12 cellular contexts compared by ENCODE assay signal in the genomic region with DNA sequence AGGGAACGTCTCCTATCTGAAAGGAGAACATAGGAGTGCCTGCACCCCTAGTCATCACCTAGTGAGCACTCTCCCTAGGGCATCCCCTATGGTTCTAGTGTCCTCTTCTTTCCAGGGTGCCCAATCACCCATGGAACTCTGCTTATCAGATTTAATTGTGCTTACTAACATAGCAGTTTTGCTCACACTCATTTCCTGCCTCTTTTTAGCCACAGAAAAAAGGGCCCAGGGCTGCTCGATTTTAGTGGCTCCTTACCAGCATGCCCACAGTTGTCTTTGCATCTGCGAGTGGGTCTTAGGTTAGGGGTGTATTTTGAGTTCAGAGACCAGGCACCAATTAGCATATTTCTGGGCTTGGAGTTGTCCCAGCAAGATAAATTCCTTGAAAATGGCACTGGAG.
DNase-seq lines count a peak whose midpoint lies in the region; ATAC-seq and TF ChIP-seq lines count a peak whose summit lies in the region.
"Had no signal": no experiment of that assay in that cellular context is flagged by ENCODE, and none has a peak within 500 bp of the region (broad histone marks: within the 10 kb centered on the region; RNA-seq: fewer than 3 reads in every experiment).

No MANE protein-coding gene starts in this region.

- intact Hi-C loops in CD14-positive monocyte (cut with micrococcal nuclease), result loop anchor here in 1 of 2 donors (10.0 kb wide), 1 partner anchor 50 kb away; no protein-coding TSS in a partner anchor
- intact Hi-C loops in left ventricle myocardium superior (cut with micrococcal nuclease), result no loop called here

- peak overlapping the region; percentile 66 to 98 (median 97) for H3K27ac Mint-ChIP-seq in CD14-positive monocyte
- H3K27ac Mint-ChIP-seq in central memory CD8-positive, alpha-beta T cell (ENCODE audit: low read depth), result peak overlapping the region; percentile 96

- H3K4me1 Mint-ChIP-seq in CD14-positive monocyte, result peaks cover 24% of the 10 kb centered on the region
- H3K4me1 Mint-ChIP-seq in central memory CD8-positive, alpha-beta T cell, result peaks cover 48% of the 10 kb centered on the region

- no peaks in the 10 kb centered on the region for H3K27me3 Mint-ChIP-seq in CD14-positive monocyte (ENCODE audit: low read depth in 3 of 3)
- H3K27me3 Mint-ChIP-seq in central memory CD8-positive, alpha-beta T cell, result no peaks in the 10 kb centered on the region

- peak overlapping the region; percentile 89 for H3K4me2 ChIP-seq in OCI-LY1 (ENCODE audit: low read length)

- H3K36me3 ChIP-seq in OCI-LY1 (ENCODE audit: insufficient read depth, low read length) (no peaks in the 10 kb centered on the region), WERI-Rb-1 (no peaks in the 10 kb centered on the region)
- H3K36me3 ChIP-seq: sigmoid colon, SJSA1 had no signal

- H3K4me1 ChIP-seq in OCI-LY1 (ENCODE audit: insufficient read depth, low read length, severe bottlenecking), result peaks cover 27% of the 10 kb centered on the region
- H3K4me1 ChIP-seq: sigmoid colon had no signal

- peaks cover 0 to 5% (median 0%) of the 10 kb centered on the region in 7 donors for H3K9me3 Mint-ChIP-seq in CD14-positive monocyte
- H3K9me3 Mint-ChIP-seq in central memory CD8-positive, alpha-beta T cell, result no peaks in the 10 kb centered on the region

- peak overlapping the region; percentile 23 for H3K27ac ChIP-seq in OCI-LY1 (ENCODE audit: low read depth, low read length, poor library complexity, severe bottlenecking)
- H3K27ac ChIP-seq in WERI-Rb-1, result no peak overlapping the region
- H3K27ac ChIP-seq: SJSA1 had no signal

- peaks cover 0 to 4% of the 10 kb centered on the region in 2 donors for H3K36me3 Mint-ChIP-seq in CD14-positive monocyte
- H3K36me3 Mint-ChIP-seq in central memory CD8-positive, alpha-beta T cell (ENCODE audit: insufficient read depth), result peaks cover 20% of the 10 kb centered on the region

- H3K9me2 ChIP-seq in OCI-LY1 (ENCODE audit: low read depth, low read length), result no peaks in the 10 kb centered on the region

- ATAC-seq in GM18909 (IDR thresholded peaks at IDR 0.05; ENCODE audit: poor library complexity, unreplicated experiment), result peak; percentile 4
- ATAC-seq in central memory CD8-positive, alpha-beta T cell (replicated peaks; ENCODE audit: extremely low read depth, poor library complexity, severe bottlenecking), result no peak
- no peak for ATAC-seq in left ventricle myocardium superior

- H3K9me3 ChIP-seq in OCI-LY1 (ENCODE audit: low read length) (no peaks in the 10 kb centered on the region), WERI-Rb-1 (ENCODE audit: severe bottlenecking) (peaks cover 37% of the 10 kb centered on the region)
- H3K9me3 ChIP-seq: sigmoid colon, SJSA1 had no signal

- no peak for TF ChIP-seq CTCF in CD14-positive monocyte (IDR thresholded peaks at IDR 0.05)
- TF ChIP-seq CTCF in OCI-LY1 (IDR thresholded peaks at IDR 0.05; ENCODE audit: low read length), result no peak
- TF ChIP-seq CTCF in WERI-Rb-1 (IDR thresholded peaks at IDR 0.05; ENCODE audit: low read depth, low read length), result no peak

- peak overlapping the region; percentile 74 for H3K4me3 ChIP-seq in OCI-LY1 (ENCODE audit: low read depth, low read length, poor library complexity, severe bottlenecking)
- no peak overlapping the region for H3K4me3 ChIP-seq in WERI-Rb-1 (ENCODE audit: low read depth, low read length)

- H3K79me2 ChIP-seq in OCI-LY1 (ENCODE audit: insufficient read depth, low read length), result no peaks in the 10 kb centered on the region

- H2AFZ ChIP-seq in OCI-LY1 (ENCODE audit: low read length), result no peak overlapping the region; the same call in 1 of the 2 replicates

- H3F3A ChIP-seq in OCI-LY1 (ENCODE audit: insufficient read depth, low read length), result no peaks in the 10 kb centered on the region

- no peak for DNase-seq in CD14-positive monocyte (ENCODE audit: low spot score)
- DNase-seq in central memory CD8-positive, alpha-beta T cell (ENCODE audit: low spot score in 2 of 2), result no peak
- no peak for DNase-seq in WERI-Rb-1
- DNase-seq in left ventricle myocardium superior, result no peak
- DNase-seq in NCI-H2081 treated with DMSO at 0.1 percent for 48 hours (lab: John Stamatoyannopoulos, UW), result no peak
- no peak for DNase-seq in NCI-H187 (lab: John Stamatoyannopoulos, UW)
- DNase-seq: dermis blood vessel endothelial cell, mammary epithelial cell, sigmoid colon had no signal

- peak overlapping the region; percentile 33; the same call in 1 of the 2 replicates for H3K9ac ChIP-seq in OCI-LY1 (ENCODE audit: low read length)

- no peaks in the 10 kb centered on the region for H4K20me1 ChIP-seq in OCI-LY1 (ENCODE audit: insufficient read depth, low read length)

- H3K27me3 ChIP-seq in OCI-LY1 (ENCODE audit: insufficient read depth, low read length) (no peaks in the 10 kb centered on the region), WERI-Rb-1 (ENCODE audit: insufficient read depth, low read depth, severe bottlenecking) (no peaks in the 10 kb centered on the region)
- H3K27me3 ChIP-seq: sigmoid colon, SJSA1 had no signal

- H3K4me3 Mint-ChIP-seq in CD14-positive monocyte, result peak overlapping the region; percentile 90 to 96
- peak overlapping the region; percentile 92 for H3K4me3 Mint-ChIP-seq in central memory CD8-positive, alpha-beta T cell
